ENCODE assay signal across 8 cellular contexts in genomic region chr17:76722977-76723376, GRCh38. TPM values are rescaled to one million over a fixed set of nuclear protein-coding genes. Genes with fewer than 3 reads are reported as not detected.
DNase-seq lines count a peak whose midpoint lies in the region; ATAC-seq and TF ChIP-seq lines count a peak whose summit lies in the region.
"Not testable (repeated sequence)": the region's sequence is repeated elsewhere in the genome, so short reads cannot be mapped to it uniquely, and the experiment has no call there.

No MANE protein-coding gene starts in this region.

- H3K27me3 ChIP-seq in BLaER1; GM23248 (replicated peaks; ENCODE audit: insufficient read depth); left ventricle myocardium inferior (ENCODE audit: low read depth); neutrophil: not testable (repeated sequence)

- not testable (repeated sequence) for H3K9me3 Mint-ChIP-seq in activated T-cell treated with anti-CD3 and anti-CD28 coated beads, Interleukin-2, amount 50 U/mL, for 24 hours; activated naive CD8-positive, alpha-beta T cell treated with anti-CD3 and anti-CD28 coated beads for 36 hours; type B pancreatic cell

- DNase-seq in GM23248; T-helper 17 cell; activated T-cell treated with anti-CD3 and anti-CD28 coated beads, Interleukin-2, amount 50 U/mL, for 24 hours; activated naive CD8-positive, alpha-beta T cell treated with anti-CD3 and anti-CD28 coated beads for 36 hours; left ventricle myocardium inferior; type B pancreatic cell (ENCODE audit: extremely low spot score, unreplicated experiment): not testable (repeated sequence)

- peaks cover 52% of the 10 kb centered on the region for H3K4me1 ChIP-seq in BLaER1
- H3K4me1 ChIP-seq in GM23248 (ENCODE audit: insufficient read depth), result peaks cover 15% of the 10 kb centered on the region
- H3K4me1 ChIP-seq in left ventricle myocardium inferior, result peaks cover 79% of the 10 kb centered on the region
- H3K4me1 ChIP-seq in neutrophil (ENCODE audit: control insufficient read depth in 1 of 2, insufficient read depth in 1 of 2, low read depth in 1 of 2, low read length in 1 of 2), result peaks cover 32 to 39% of the 10 kb centered on the region in 2 experiments

- H2AFZ ChIP-seq in GM23248, result not testable (repeated sequence)

- in situ Hi-C loops in GM23248 (cut with MboI), result not testable (repeated sequence)

- H3K4me2 ChIP-seq in BLaER1, result peak overlapping the region; percentile 91
- not testable (repeated sequence) for H3K4me2 ChIP-seq in GM23248 (ENCODE audit: unreplicated experiment)

- H3K36me3 Mint-ChIP-seq in T-helper 17 cell (ENCODE audit: low read depth), result not testable (repeated sequence)
- peaks cover 94% of the 10 kb centered on the region for H3K36me3 Mint-ChIP-seq in activated T-cell treated with anti-CD3 and anti-CD28 coated beads, Interleukin-2, amount 50 U/mL, for 24 hours (ENCODE audit: low read depth)
- H3K36me3 Mint-ChIP-seq in activated naive CD8-positive, alpha-beta T cell treated with anti-CD3 and anti-CD28 coated beads for 36 hours, result peaks cover 61% of the 10 kb centered on the region
- peaks cover 13% of the 10 kb centered on the region for H3K36me3 Mint-ChIP-seq in type B pancreatic cell

- not testable (repeated sequence) for H3K27ac ChIP-seq in BLaER1; left ventricle myocardium inferior (replicated peaks)
- H3K27ac ChIP-seq in GM23248, result 0 out of 2 replicates have a peak overlapping the region, but pooled peaks have one; percentile 5
- H3K27ac ChIP-seq in neutrophil, result peak overlapping the region; percentile 44

- peaks cover 86% of the 10 kb centered on the region for H3K79me2 ChIP-seq in GM23248 (ENCODE audit: insufficient read depth)

- peaks cover 35% of the 10 kb centered on the region for H3K4me1 Mint-ChIP-seq in T-helper 17 cell
- H3K4me1 Mint-ChIP-seq in activated T-cell treated with anti-CD3 and anti-CD28 coated beads, Interleukin-2, amount 50 U/mL, for 24 hours (ENCODE audit: low read depth), result peaks cover 46% of the 10 kb centered on the region
- H3K4me1 Mint-ChIP-seq in activated naive CD8-positive, alpha-beta T cell treated with anti-CD3 and anti-CD28 coated beads for 36 hours, result peaks cover 30% of the 10 kb centered on the region
- H3K4me1 Mint-ChIP-seq in type B pancreatic cell (ENCODE audit: unreplicated experiment), result peaks cover 16% of the 10 kb centered on the region

- not testable (repeated sequence) for H3K9me3 ChIP-seq in BLaER1; GM23248 (ENCODE audit: low read depth); T-helper 17 cell (ENCODE audit: control insufficient read depth, low read length, poor library complexity, severe bottlenecking); left ventricle myocardium inferior (replicated peaks); neutrophil

- peak overlapping the region; percentile 53 for H3K27ac Mint-ChIP-seq in T-helper 17 cell
- peak overlapping the region; percentile 77 for H3K27ac Mint-ChIP-seq in activated T-cell treated with anti-CD3 and anti-CD28 coated beads, Interleukin-2, amount 50 U/mL, for 24 hours
- peak overlapping the region; percentile 29 for H3K27ac Mint-ChIP-seq in activated naive CD8-positive, alpha-beta T cell treated with anti-CD3 and anti-CD28 coated beads for 36 hours
- H3K27ac Mint-ChIP-seq in type B pancreatic cell, result not testable (repeated sequence)

- H3F3A ChIP-seq in GM23248 (ENCODE audit: insufficient read depth), result peaks cover 62% of the 10 kb centered on the region

- not testable (repeated sequence) for H3K9ac ChIP-seq in BLaER1, GM23248

- H3K4me3 Mint-ChIP-seq in T-helper 17 cell, result peak overlapping the region; percentile 12
- peak overlapping the region; percentile 54 for H3K4me3 Mint-ChIP-seq in activated T-cell treated with anti-CD3 and anti-CD28 coated beads, Interleukin-2, amount 50 U/mL, for 24 hours
- peak overlapping the region; percentile 34 for H3K4me3 Mint-ChIP-seq in activated naive CD8-positive, alpha-beta T cell treated with anti-CD3 and anti-CD28 coated beads for 36 hours
- peak overlapping the region; percentile 28 for H3K4me3 Mint-ChIP-seq in type B pancreatic cell

- TF ChIP-seq CTCF in left ventricle myocardium inferior (IDR thresholded peaks at IDR 0.05; ENCODE audit: borderline replicate concordance); neutrophil (IDR thresholded peaks at IDR 0.05); type B pancreatic cell (conservative IDR thresholded peaks at IDR 0.05): not testable (repeated sequence)

- intact Hi-C loops in left ventricle myocardium inferior (cut with micrococcal nuclease), result loop anchor here (10.0 kb wide), 1 partner anchor 48 kb away; no protein-coding TSS in a partner anchor

- not testable (repeated sequence) for H3K27me3 Mint-ChIP-seq in T-helper 17 cell; activated T-cell treated with anti-CD3 and anti-CD28 coated beads, Interleukin-2, amount 50 U/mL, for 24 hours; activated naive CD8-positive, alpha-beta T cell treated with anti-CD3 and anti-CD28 coated beads for 36 hours; type B pancreatic cell

- not testable (repeated sequence) for H3K9me2 ChIP-seq in GM23248 (ENCODE audit: insufficient read depth)

- peaks cover 54% of the 10 kb centered on the region for H4K20me1 ChIP-seq in BLaER1
- H4K20me1 ChIP-seq in GM23248 (ENCODE audit: insufficient read depth), result not testable (repeated sequence)

- H3K36me3 ChIP-seq in BLaER1 (peaks cover 72% of the 10 kb centered on the region), GM23248 (ENCODE audit: low read depth) (peaks cover 71% of the 10 kb centered on the region), left ventricle myocardium inferior (peaks cover 75% of the 10 kb centered on the region), neutrophil (peaks cover 70% of the 10 kb centered on the region)

- 93 to 96% methylated on average over 8 of the region's 8 CpGs for WGBS in GM23248 (ENCODE audit: low coverage in 1 of 2, low lambda C conversion rate in 2 of 2, missing lambda C conversion rate in 2 of 2), 2 experiments

- not testable (repeated sequence) for H3K4me3 ChIP-seq in BLaER1; GM23248; neutrophil (ENCODE audit: low read depth in 1 of 2, low read length in 1 of 2)
- peak overlapping the region; percentile 3 for H3K4me3 ChIP-seq in left ventricle myocardium inferior

- ATAC-seq in T-helper 17 cell, result not testable (repeated sequence)

RNA-seq across cellular contexts. Expression of gene JMJD6, which starts 3.4 kb away (rescaled TPM):
- 19.0 and 33.3 TPM in 2 replicates for total RNA-seq in GM23248 (2014; rRNA removed; shearing (Covaris generic))
- 40.0 and 41.5 TPM in 2 replicates for polyA plus RNA-seq in GM23248 (2016; fragmentation: Nextera tagmentation; extraction: Ambion mirVana)
- total RNA-seq in T-helper 17 cell, result 100 to 1,000 TPM; 124 to 137 TPM
- 10 to 100 TPM; 54.6 to 55.8 TPM for total RNA-seq in activated naive CD8-positive, alpha-beta T cell treated with anti-CD3 and anti-CD28 coated beads for 36 hours
- total RNA-seq in left ventricle myocardium inferior, result 65.2 TPM
- 23.6 and 35.4 TPM in 2 replicates for total RNA-seq in type B pancreatic cell (ENCODE audit: low replicate concordance)

RNA-seq across cellular contexts. Expression of gene METTL23, which starts 3.7 kb away (rescaled TPM):
- total RNA-seq in GM23248 (2014; rRNA removed; shearing (Covaris generic)), result 22.5 and 35.6 TPM in 2 replicates
- polyA plus RNA-seq in GM23248 (2016; fragmentation: Nextera tagmentation; extraction: Ambion mirVana), result 49.9 and 54.8 TPM in 2 replicates
- total RNA-seq in T-helper 17 cell (10 to 100 TPM; 35.1 to 36.2 TPM), left ventricle myocardium inferior (21.0 TPM), type B pancreatic cell (ENCODE audit: low replicate concordance) (27.5 and 28.2 TPM in 2 replicates)
- 10 to 100 TPM; 30.0 to 30.6 TPM for total RNA-seq in activated naive CD8-positive, alpha-beta T cell treated with anti-CD3 and anti-CD28 coated beads for 36 hours

RNA-seq across cellular contexts. Expression of gene MXRA7, which starts 12.2 kb away (rescaled TPM):
- 483 and 625 TPM in 2 replicates for total RNA-seq in GM23248 (2014; rRNA removed; shearing (Covaris generic))
- polyA plus RNA-seq in GM23248 (2016; fragmentation: Nextera tagmentation; extraction: Ambion mirVana), result 46.8 and 48.0 TPM in 2 replicates
- 1 to 10 TPM; 5.7 to 8.0 TPM for total RNA-seq in T-helper 17 cell
- 10 to 100 TPM; 13.7 to 14.8 TPM for total RNA-seq in activated naive CD8-positive, alpha-beta T cell treated with anti-CD3 and anti-CD28 coated beads for 36 hours
- 411 TPM for total RNA-seq in left ventricle myocardium inferior
- 43.4 and 75.0 TPM in 2 replicates for total RNA-seq in type B pancreatic cell (ENCODE audit: low replicate concordance)

RNA-seq across cellular contexts. Expression of gene SRSF2, which starts 14.2 kb away (rescaled TPM):
- total RNA-seq in GM23248 (2014; rRNA removed; shearing (Covaris generic)), result 147 and 165 TPM in 2 replicates
- 116 and 123 TPM in 2 replicates for polyA plus RNA-seq in GM23248 (2016; fragmentation: Nextera tagmentation; extraction: Ambion mirVana)
- total RNA-seq in T-helper 17 cell (100 to 1,000 TPM; 351 to 393 TPM), left ventricle myocardium inferior (78.5 TPM), type B pancreatic cell (ENCODE audit: low replicate concordance) (198 and 273 TPM in 2 replicates)
- total RNA-seq in activated naive CD8-positive, alpha-beta T cell treated with anti-CD3 and anti-CD28 coated beads for 36 hours, result 100 to 1,000 TPM; 549 to 571 TPM

RNA-seq across cellular contexts. Expression of gene MFSD11, which starts 14.9 kb away (rescaled TPM):
- total RNA-seq in GM23248 (2014; rRNA removed; shearing (Covaris generic)), result 29.8 and 30.6 TPM in 2 replicates
- polyA plus RNA-seq in GM23248 (2016; fragmentation: Nextera tagmentation; extraction: Ambion mirVana), result 24.2 TPM in 2 replicates
- total RNA-seq in T-helper 17 cell (10 to 100 TPM; 29.4 to 36.7 TPM), left ventricle myocardium inferior (21.4 TPM), type B pancreatic cell (ENCODE audit: low replicate concordance) (29.0 and 33.9 TPM in 2 replicates)
- total RNA-seq in activated naive CD8-positive, alpha-beta T cell treated with anti-CD3 and anti-CD28 coated beads for 36 hours, result 10 to 100 TPM; 14.4 to 16.0 TPM
